Comparison of ENCODE assay signal across 9 cellular contexts in the genomic region with DNA sequence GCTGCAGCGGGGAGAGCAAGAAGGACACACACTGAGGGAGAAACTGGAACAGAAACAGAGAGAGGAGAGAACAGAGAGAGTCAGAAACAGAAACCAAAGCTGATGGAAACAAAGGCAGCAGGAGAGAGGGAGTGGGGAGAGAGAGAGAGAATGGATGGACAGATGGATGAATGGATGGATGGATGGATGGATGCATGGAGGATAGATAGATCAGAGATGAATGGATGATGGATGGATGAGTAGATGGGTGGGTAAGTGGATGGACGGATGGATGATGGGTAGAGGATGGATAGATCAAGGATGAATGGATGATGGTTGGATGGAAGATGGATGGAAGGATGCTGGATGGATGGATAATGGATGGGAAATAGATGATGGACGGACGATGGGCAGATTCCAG. TPM values are rescaled to one million over a fixed set of nuclear protein-coding genes. Genes with fewer than 3 reads are reported as not detected.
"Had no signal": no experiment of that assay in that cellular context is flagged by ENCODE, and none has a peak within 500 bp of the region (broad histone marks: within the 10 kb centered on the region; RNA-seq: fewer than 3 reads in every experiment).

No MANE protein-coding gene starts in this region.

- FAIRE-seq: K562 had no signal

- H3K9me3 ChIP-seq: HAP-1 had no signal

- H3K27ac ChIP-seq: GM23248, HL-60 had no signal

- DNase-seq: GM23248, GOT3, IMR-90, KG1 had no signal

- ATAC-seq: HCT116, K562 had no signal

- H3K4me3 ChIP-seq: GM23248, HAP-1, K562 had no signal

RNA-seq across cellular contexts. Expression of gene PHACTR3, which starts 35.0 kb away (rescaled TPM):
- total RNA-seq: GM23248, HT1080, IMR-90, K562 had no signal
